25 cellular contexts compared by ENCODE assay signal in the genomic region with DNA sequence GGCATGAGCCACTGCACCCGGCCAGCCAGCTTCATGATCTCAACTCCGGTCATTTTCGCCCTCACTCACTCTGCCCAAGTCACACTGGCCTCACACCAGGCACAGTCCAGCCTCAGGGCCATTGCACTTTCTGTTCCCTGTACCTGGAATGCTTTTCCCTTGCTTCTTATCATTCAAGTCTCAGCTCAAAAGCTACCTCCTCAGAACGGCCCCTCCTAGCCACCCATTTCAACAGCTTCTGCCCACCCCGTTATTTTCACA. TPM values are rescaled to one million over a fixed set of nuclear protein-coding genes. Genes with fewer than 3 reads are reported as not detected.
DNase-seq lines count a peak whose midpoint lies in the region; ATAC-seq and TF ChIP-seq lines count a peak whose summit lies in the region.
"Had no signal": no experiment of that assay in that cellular context is flagged by ENCODE, and none has a peak within 500 bp of the region (broad histone marks: within the 10 kb centered on the region; RNA-seq: fewer than 3 reads in every experiment).

No MANE protein-coding gene starts in this region.

- H3K27ac Mint-ChIP-seq in natural killer cell (no peak overlapping the region), immature natural killer cell (peak overlapping the region in 1 of 6 donors; percentile 2), progenitor cell of endocrine pancreas (peak overlapping the region; percentile 77), chondrocyte (ENCODE audit: unreplicated experiment) (no peak overlapping the region)
- no peak overlapping the region for H3K27ac Mint-ChIP-seq in natural killer cell treated with Interleukin-12 subunit alpha and Interleukin-12 subunit beta and Interleukin-15 and Interleukin-18, amount 100 ng/mL, for 72 hours
- H3K27ac Mint-ChIP-seq in activated CD4-positive, alpha-beta T cell treated with anti-CD3 and anti-CD28 coated beads for 36 hours = no peak overlapping the region
- H3K27ac Mint-ChIP-seq: HFFc6 had no signal

- TF ChIP-seq CTCF in natural killer cell (IDR thresholded peaks at IDR 0.05) (no peak), RWPE1 (conservative IDR thresholded peaks at IDR 0.05; ENCODE audit: low read depth) (no peak), progenitor cell of endocrine pancreas (IDR thresholded peaks at IDR 0.05; ENCODE audit: unreplicated experiment) (no peak), chondrocyte (IDR thresholded peaks at IDR 0.05) (no peak)

- POLR2A ChIA-PET in RWPE1 (lab: Yijun Ruan, JAX; ENCODE audit: low non-redundant PET) = no interaction called here
- POLR2A ChIA-PET in activated CD4-positive, alpha-beta T cell treated with anti-CD3 and anti-CD28 coated beads for 36 hours (lab: Charles Lee) = no interaction called here

- peaks cover 0 to 14% of the 10 kb centered on the region in 2 donors for H3K27me3 Mint-ChIP-seq in natural killer cell (ENCODE audit: low read depth in 2 of 2)
- H3K27me3 Mint-ChIP-seq in natural killer cell treated with Interleukin-12 subunit alpha and Interleukin-12 subunit beta and Interleukin-15 and Interleukin-18, amount 100 ng/mL, for 72 hours = peaks cover 7 to 10% of the 10 kb centered on the region in 2 donors
- H3K27me3 Mint-ChIP-seq in immature natural killer cell (ENCODE audit: low read depth in 3 of 3) = peaks cover 15 to 26% (median 22%) of the 10 kb centered on the region in 3 donors
- H3K27me3 Mint-ChIP-seq in progenitor cell of endocrine pancreas = no peaks in the 10 kb centered on the region
- H3K27me3 Mint-ChIP-seq in activated CD4-positive, alpha-beta T cell treated with anti-CD3 and anti-CD28 coated beads for 36 hours = peaks cover 8% of the 10 kb centered on the region
- H3K27me3 Mint-ChIP-seq in chondrocyte (ENCODE audit: low read depth) = peaks cover 39% of the 10 kb centered on the region

- DNase-seq in natural killer cell (no peak), RWPE1 (ENCODE audit: low spot score) (no peak), immature natural killer cell (no peak), progenitor cell of endocrine pancreas (ENCODE audit: low spot score, unreplicated experiment) (no peak), GM19240 (ENCODE audit: insufficient read length, low spot score) (no peak), chondrocyte (ENCODE audit: low spot score) (no peak)
- DNase-seq in natural killer cell treated with Interleukin-12 subunit alpha and Interleukin-12 subunit beta and Interleukin-15 and Interleukin-18, amount 100 ng/mL, for 72 hours (ENCODE audit: low spot score) = no peak
- no peak for DNase-seq in activated CD4-positive, alpha-beta T cell treated with anti-CD3 and anti-CD28 coated beads for 36 hours
- DNase-seq: Calu3; CD4-positive, alpha-beta memory T cell; DMS153; H7; HFFc6; NCI-H1092 treated with DMSO at 0.1 percent for 48 hours; NCI-H1436 treated with DMSO at 0.1 percent for 48 hours; NCI-H1930; NCI-H2227 treated with DMSO at 0.1 percent for 48 hours; NCI-H510A; NCI-H748 treated with DMSO at 0.1 percent for 48 hours; PC-9; RPMI8226 had no signal

- intact Hi-C loops in natural killer cell (cut with micrococcal nuclease) = loop anchor here (10.0 kb wide), 1 partner anchor 57 kb away; a partner anchor contains a TSS
- intact Hi-C loops in activated CD4-positive, alpha-beta T cell treated with anti-CD3 and anti-CD28 coated beads for 36 hours (cut with DNase I, micrococcal nuclease) = no loop called here

- no peak for ATAC-seq in natural killer cell
- ATAC-seq in natural killer cell treated with Interleukin-12 subunit alpha and Interleukin-12 subunit beta and Interleukin-15 and Interleukin-18, amount 100 ng/mL, for 72 hours = no peak
- ATAC-seq in activated CD4-positive, alpha-beta T cell treated with anti-CD3 and anti-CD28 coated beads for 36 hours = no peak
- ATAC-seq: A549, SK-N-SH treated with all-trans-retinoic acid at 6 μM for 48 hours had no signal

- no peaks in the 10 kb centered on the region for H3K9me3 Mint-ChIP-seq in natural killer cell
- no peaks in the 10 kb centered on the region for H3K9me3 Mint-ChIP-seq in natural killer cell treated with Interleukin-12 subunit alpha and Interleukin-12 subunit beta and Interleukin-15 and Interleukin-18, amount 100 ng/mL, for 72 hours
- no peaks in the 10 kb centered on the region for H3K9me3 Mint-ChIP-seq in immature natural killer cell
- no peaks in the 10 kb centered on the region for H3K9me3 Mint-ChIP-seq in progenitor cell of endocrine pancreas (ENCODE audit: low read depth)
- H3K9me3 Mint-ChIP-seq in activated CD4-positive, alpha-beta T cell treated with anti-CD3 and anti-CD28 coated beads for 36 hours (ENCODE audit: low read depth) = no peaks in the 10 kb centered on the region
- H3K9me3 Mint-ChIP-seq in chondrocyte (ENCODE audit: low read depth) = no peaks in the 10 kb centered on the region
- H3K9me3 Mint-ChIP-seq: HFFc6 had no signal

- H3K36me3 Mint-ChIP-seq in natural killer cell (no peaks in the 10 kb centered on the region), immature natural killer cell (no peaks in the 10 kb centered on the region), progenitor cell of endocrine pancreas (ENCODE audit: insufficient read depth) (no peaks in the 10 kb centered on the region), chondrocyte (ENCODE audit: low read depth) (peaks cover 3% of the 10 kb centered on the region)
- H3K36me3 Mint-ChIP-seq in natural killer cell treated with Interleukin-12 subunit alpha and Interleukin-12 subunit beta and Interleukin-15 and Interleukin-18, amount 100 ng/mL, for 72 hours = no peaks in the 10 kb centered on the region
- H3K36me3 Mint-ChIP-seq in activated CD4-positive, alpha-beta T cell treated with anti-CD3 and anti-CD28 coated beads for 36 hours (ENCODE audit: low read depth) = no peaks in the 10 kb centered on the region

- H3K4me1 Mint-ChIP-seq in natural killer cell = peaks cover 18 to 49% of the 10 kb centered on the region in 2 donors
- peaks cover 21 to 22% of the 10 kb centered on the region in 2 donors for H3K4me1 Mint-ChIP-seq in natural killer cell treated with Interleukin-12 subunit alpha and Interleukin-12 subunit beta and Interleukin-15 and Interleukin-18, amount 100 ng/mL, for 72 hours (ENCODE audit: low read depth in 2 of 2)
- H3K4me1 Mint-ChIP-seq in immature natural killer cell = peaks cover 29 to 41% of the 10 kb centered on the region in 2 donors
- peaks cover 37% of the 10 kb centered on the region for H3K4me1 Mint-ChIP-seq in progenitor cell of endocrine pancreas (ENCODE audit: low read depth)
- peaks cover 22% of the 10 kb centered on the region for H3K4me1 Mint-ChIP-seq in activated CD4-positive, alpha-beta T cell treated with anti-CD3 and anti-CD28 coated beads for 36 hours
- peaks cover 20% of the 10 kb centered on the region for H3K4me1 Mint-ChIP-seq in chondrocyte (ENCODE audit: low read depth)

- H3K27ac ChIP-seq in RWPE1 = peak overlapping the region; percentile 16; the same call in 1 of the 2 replicates
- H3K27ac ChIP-seq: A549, HL-60, KMS-11, PC-9 had no signal

- peak overlapping the region; percentile 5 for H3K4me3 Mint-ChIP-seq in natural killer cell
- no peak overlapping the region for H3K4me3 Mint-ChIP-seq in natural killer cell treated with Interleukin-12 subunit alpha and Interleukin-12 subunit beta and Interleukin-15 and Interleukin-18, amount 100 ng/mL, for 72 hours
- peak overlapping the region in 3 of 5 donors; percentile 30 to 40 (median 31) for H3K4me3 Mint-ChIP-seq in immature natural killer cell
- H3K4me3 Mint-ChIP-seq in progenitor cell of endocrine pancreas (ENCODE audit: low read depth) = peak overlapping the region; percentile 25
- H3K4me3 Mint-ChIP-seq in activated CD4-positive, alpha-beta T cell treated with anti-CD3 and anti-CD28 coated beads for 36 hours = no peak overlapping the region
- no peak overlapping the region for H3K4me3 Mint-ChIP-seq in chondrocyte (ENCODE audit: unreplicated experiment)
- H3K4me3 Mint-ChIP-seq: HFFc6 had no signal

- CTCF ChIA-PET in RWPE1 (lab: Yijun Ruan, JAX) = interaction anchor here (0.6 to 0.7 kb wide), 2 partner anchors 8 to 189 kb away, joined by 3 to 4 read pairs; no protein-coding TSS in a partner anchor
- CTCF ChIA-PET in activated CD4-positive, alpha-beta T cell treated with anti-CD3 and anti-CD28 coated beads for 36 hours (lab: Charles Lee) = interaction anchor here (1.0 kb wide), 1 partner anchor 23 kb away, joined by 3 read pairs; no protein-coding TSS in a partner anchor

RNA-seq across cellular contexts. Expression of a gene that starts 2.5 kb away (rescaled TPM):
- total RNA-seq in natural killer cell = 1 to 10 TPM; 6.1 to 8.8 (median 8.2) TPM
- total RNA-seq in natural killer cell treated with Interleukin-12 subunit alpha and Interleukin-12 subunit beta and Interleukin-15 and Interleukin-18, amount 100 ng/mL, for 72 hours = 1 to 10 TPM; 1.3 to 3.2 TPM
- 1 to 10 TPM; 1.2 to 2.4 (median 1.3) TPM for polyA plus RNA-seq in immature natural killer cell
- total RNA-seq in progenitor cell of endocrine pancreas = 147 and 160 TPM in 2 replicates
- 1 to 10 TPM; 4.7 to 6.3 TPM for total RNA-seq in activated CD4-positive, alpha-beta T cell treated with anti-CD3 and anti-CD28 coated beads for 36 hours
- total RNA-seq in chondrocyte = 12.3 to 14.1 TPM (median 13.7 TPM) in 3 replicates

RNA-seq across cellular contexts. Expression of a gene that starts 30.8 kb away (rescaled TPM):
- total RNA-seq in natural killer cell (1,000 to 10,000 TPM in 1 of 3 donors, 100 to 1,000 TPM in 2; 943 to 1,012 (median 968) TPM), progenitor cell of endocrine pancreas (469 and 507 TPM in 2 replicates), chondrocyte (223 to 306 TPM (median 303 TPM) in 3 replicates)
- total RNA-seq in natural killer cell treated with Interleukin-12 subunit alpha and Interleukin-12 subunit beta and Interleukin-15 and Interleukin-18, amount 100 ng/mL, for 72 hours = 100 to 1,000 TPM; 242 to 309 TPM
- polyA plus RNA-seq in immature natural killer cell = 100 to 1,000 TPM; 382 to 635 (median 466) TPM
- total RNA-seq in activated CD4-positive, alpha-beta T cell treated with anti-CD3 and anti-CD28 coated beads for 36 hours = 100 to 1,000 TPM; 349 to 533 TPM

RNA-seq across cellular contexts. Expression of a gene that starts 54.2 kb away (rescaled TPM):
- total RNA-seq in natural killer cell (1 to 10 TPM in 1 of 3 donors, under 1 TPM in 1, not detected in 1; 0.49 to 2.2 TPM), progenitor cell of endocrine pancreas (18.4 and 21.0 TPM in 2 replicates), chondrocyte (0.36 to 1.1 TPM (median 0.55 TPM) in 3 replicates)
- total RNA-seq in natural killer cell treated with Interleukin-12 subunit alpha and Interleukin-12 subunit beta and Interleukin-15 and Interleukin-18, amount 100 ng/mL, for 72 hours = 1 to 10 TPM in 1 of 2 donors, under 1 TPM in 1; 0.45 to 1.8 TPM
- polyA plus RNA-seq in immature natural killer cell = 1 to 10 TPM in 2 of 3 donors, under 1 TPM in 1; 0.34 to 2.3 (median 1.8) TPM
- total RNA-seq in activated CD4-positive, alpha-beta T cell treated with anti-CD3 and anti-CD28 coated beads for 36 hours = 1 to 10 TPM; 2.6 to 3.5 TPM
- total RNA-seq: CD4-positive, alpha-beta memory T cell had no signal
- polyA plus RNA-seq: CD4-positive, alpha-beta memory T cell had no signal

Comparison
In these comparisons a context has a peak if more than half of its experiments do, and no peak if none do; other contexts are left out.
1. H3K4me3 Mint-ChIP-seq: peak in natural killer cell (single experiment), immature natural killer cell (3 of 5) and progenitor cell of endocrine pancreas (single experiment); none in natural killer cell treated with Interleukin-12 subunit alpha and Interleukin-12 subunit beta and Interleukin-15 and Interleukin-18, amount 100 ng/mL, for 72 hours (single experiment), activated CD4-positive, alpha-beta T cell treated with anti-CD3 and anti-CD28 coated beads for 36 hours (single experiment) and chondrocyte (single experiment).